In the genomic region with DNA sequence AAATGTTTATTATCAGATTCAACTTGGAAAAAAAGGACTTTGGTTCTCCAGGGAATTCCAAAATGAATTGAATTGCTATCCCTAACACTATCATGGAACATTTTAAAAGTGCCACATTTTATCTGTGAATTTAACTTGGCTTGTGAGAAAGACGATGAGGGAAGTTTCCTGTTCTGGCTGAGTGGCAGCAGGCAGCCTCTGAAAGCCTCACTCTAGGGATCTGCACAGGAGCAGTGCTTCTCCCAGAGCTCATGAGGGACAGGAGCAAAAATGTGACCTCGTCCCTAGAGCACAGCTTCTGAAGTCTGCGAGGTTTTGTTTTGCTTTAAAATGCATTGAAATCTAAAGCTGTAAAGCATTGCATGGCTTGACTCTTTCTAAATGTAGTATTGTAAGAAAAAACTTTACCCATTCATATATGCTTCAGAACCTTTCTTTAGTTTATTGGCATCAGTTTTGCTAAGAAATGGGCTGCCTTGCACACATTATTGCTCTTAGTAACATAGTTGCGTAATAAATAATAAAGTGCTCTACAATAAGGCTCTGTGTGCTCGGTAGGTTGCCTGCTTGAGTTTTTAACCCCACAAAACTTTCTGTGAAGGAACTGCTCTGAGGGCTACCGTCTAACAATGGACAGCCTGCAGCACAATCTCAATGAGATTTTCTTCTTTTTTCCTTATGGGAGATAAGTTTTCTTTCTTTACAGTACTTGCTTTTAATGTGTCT, we compare ENCODE assay signal across 1 cellular context.
TF ChIP-seq lines count a peak whose summit lies in the region.

No MANE protein-coding gene starts in this region.

TF ChIP-seq in SK-N-SH treated with all-trans-retinoic acid at 6 μM for 48 hours, 23 proteins besides CTCF, POLR2A, EP300 and RAD21 (continued from another document):
- TF ChIP-seq ZFP3 (CRISPR knock-in tag; IDR thresholded peaks at IDR 0.05): no peak
- TF ChIP-seq GLIS3 (CRISPR knock-in tag; IDR thresholded peaks at IDR 0.05): no peak
- TF ChIP-seq ISL1 (CRISPR knock-in tag; IDR thresholded peaks at IDR 0.05): no peak
- TF ChIP-seq ZNF8 (CRISPR knock-in tag; IDR thresholded peaks at IDR 0.05): no peak
- TF ChIP-seq OSR1 (CRISPR knock-in tag; IDR thresholded peaks at IDR 0.05): no peak
- no peak for TF ChIP-seq CSRNP3 (CRISPR knock-in tag; IDR thresholded peaks at IDR 0.05)
